Comparison of ENCODE assay signal across 5 cellular contexts in the genomic region with DNA sequence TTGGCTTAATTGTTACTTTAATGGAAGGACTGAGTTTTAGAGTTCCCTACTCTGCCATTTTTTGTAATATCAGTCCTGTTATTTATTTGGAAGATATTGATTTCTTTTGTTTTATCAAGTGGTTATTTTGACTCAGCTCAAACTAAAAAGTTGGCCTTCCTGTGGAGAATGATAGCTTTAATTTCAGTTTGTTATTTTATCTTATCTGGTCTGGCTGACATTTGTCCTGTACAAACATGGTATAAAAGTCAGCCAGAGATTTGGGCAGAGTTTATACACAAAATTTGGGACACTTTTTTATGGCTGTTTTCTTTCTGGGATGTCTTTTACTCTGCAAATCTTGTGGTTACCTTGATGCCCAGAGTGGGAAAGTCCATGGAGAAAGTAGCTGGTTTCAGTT.
"Had no signal": no experiment of that assay in that cellular context is flagged by ENCODE, and none has a peak within 500 bp of the region (broad histone marks: within the 10 kb centered on the region; RNA-seq: fewer than 3 reads in every experiment).

No MANE protein-coding gene starts in this region.

- DNase-seq: IMR-90, KBM-7 had no signal

- H3K4me3 ChIP-seq: K562 had no signal

- ATAC-seq: K562 had no signal

- FAIRE-seq: HTR-8/SVneo, K562 had no signal

- H3K27ac ChIP-seq: HL-60 had no signal
